Comparison of ENCODE assay signal across 25 cellular contexts in the genomic region with DNA sequence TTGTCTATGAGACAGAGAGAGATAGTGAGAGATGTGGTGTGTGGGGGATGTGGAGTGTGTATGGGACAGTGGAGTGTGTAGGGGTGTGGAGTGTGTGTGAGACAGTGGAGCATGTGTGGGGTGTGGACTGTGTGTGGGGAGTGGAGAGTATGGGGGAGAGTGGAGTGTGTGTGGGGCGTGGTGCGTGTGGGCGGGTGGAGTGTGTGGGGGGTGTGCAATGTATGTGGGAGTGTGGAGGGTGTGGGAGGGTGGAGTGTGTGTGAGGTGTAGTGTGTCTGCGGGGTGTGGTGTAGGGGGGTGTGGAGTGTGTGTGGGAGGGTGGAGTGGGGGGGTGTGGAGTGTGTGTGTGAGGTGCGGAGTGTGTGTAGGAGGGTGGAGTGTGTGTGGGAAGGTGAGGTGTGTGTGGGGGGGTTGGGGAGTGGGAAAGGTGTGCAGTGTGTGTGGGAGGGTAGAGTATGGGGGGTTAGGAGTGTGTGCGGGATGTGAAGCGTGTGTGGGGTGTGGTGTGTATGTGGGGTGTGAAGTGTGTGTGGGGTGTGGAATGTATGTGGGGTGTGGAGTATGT.
"Had no signal": no experiment of that assay in that cellular context is flagged by ENCODE, and none has a peak within 500 bp of the region (broad histone marks: within the 10 kb centered on the region; RNA-seq: fewer than 3 reads in every experiment).

No MANE protein-coding gene starts in this region.

- H3K27ac ChIP-seq: epithelial cell of prostate, gastrocnemius medialis, heart left ventricle, hepatocyte, left lung, ovary, psoas muscle, sigmoid colon, stomach, thyroid gland had no signal

- H3K9me3 Mint-ChIP-seq: mesothelial cell of epicardium had no signal

- ATAC-seq: gastrocnemius medialis; left cardiac atrium; left lung; naive thymus-derived CD8-positive, alpha-beta T cell; psoas muscle had no signal

- H3K9me3 ChIP-seq: gastrocnemius medialis, heart left ventricle, left lung, ovary, psoas muscle, sigmoid colon, stomach, thyroid gland had no signal

- H2AFZ ChIP-seq: hepatocyte had no signal

- H3K4me3 ChIP-seq: gastrocnemius medialis, heart left ventricle, hepatocyte, left lung, ovary, psoas muscle, sigmoid colon, stomach, thyroid gland had no signal

- H3K27me3 ChIP-seq: gastrocnemius medialis, hepatocyte, ovary, thyroid gland had no signal

- H3K36me3 ChIP-seq: gastrocnemius medialis, heart left ventricle, left lung, ovary, sigmoid colon, stomach, thyroid gland had no signal

- H3K4me3 Mint-ChIP-seq: mesothelial cell of epicardium; naive thymus-derived CD8-positive, alpha-beta T cell; nephron progenitor cell; stimulated activated naive B cell treated with anti-CD40 and anti-IgM and Interleukin-4, amounts not matched to agents 10 μg/mL and 1 μg/mL and 100 μg/mL, for 72 hours; type B pancreatic cell had no signal

- DNase-seq: cerebellar nuclear complex; cortex of kidney; foreskin fibroblast; gastrocnemius medialis; heart left ventricle; left cardiac atrium; left lung; mesenchymal stem cell; naive thymus-derived CD8-positive, alpha-beta T cell; nephron progenitor cell; occipital lobe; ovary; posterior cingulate gyrus; psoas muscle; right cardiac atrium; sigmoid colon; stimulated activated CD4-positive, alpha-beta T cell treated with anti-CD3 and anti-CD28 coated beads, Interleukin-2, amount 100 ng/mL, for 24 hours; stimulated activated CD4-positive, alpha-beta T cell treated with anti-CD3 and anti-CD28 coated beads, Interleukin-4, amount 100 ng/mL, for 24 hours; stimulated activated naive B cell treated with anti-CD40 and anti-IgM and Interleukin-4, amounts not matched to agents 10 μg/mL and 1 μg/mL and 100 μg/mL, for 72 hours; stomach; thyroid gland had no signal

- H3K79me2 ChIP-seq: hepatocyte had no signal

- H3K4me1 ChIP-seq: heart left ventricle, left lung, psoas muscle, sigmoid colon, stomach, thyroid gland had no signal

- H3K36me3 Mint-ChIP-seq: mesothelial cell of epicardium; naive thymus-derived CD8-positive, alpha-beta T cell had no signal

- H3K4me2 ChIP-seq: hepatocyte had no signal

- H3K27ac Mint-ChIP-seq: mesothelial cell of epicardium; naive thymus-derived CD8-positive, alpha-beta T cell; nephron progenitor cell; stimulated activated naive B cell treated with anti-CD40 and anti-IgM and Interleukin-4, amounts not matched to agents 10 μg/mL and 1 μg/mL and 100 μg/mL, for 72 hours; type B pancreatic cell had no signal
